ENCODE assay signal across 11 cellular contexts in the genomic region with DNA sequence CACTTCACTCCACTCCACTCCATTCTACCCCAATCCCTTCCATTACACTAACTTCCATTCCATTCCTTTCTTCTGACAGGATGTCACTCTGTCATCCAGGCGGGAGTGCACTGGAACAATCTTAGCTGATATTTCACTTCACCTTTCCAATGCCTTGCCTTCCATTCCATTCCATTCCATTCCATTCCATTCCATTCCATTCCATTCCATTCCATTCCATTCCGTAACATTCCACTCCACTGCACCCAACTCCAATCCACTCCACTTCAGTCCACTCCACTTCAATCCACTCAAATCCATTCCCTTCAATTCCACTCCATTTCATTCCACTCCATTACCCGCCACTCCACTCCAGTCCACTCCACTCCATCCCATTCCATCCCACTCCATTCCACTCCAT.
DNase-seq lines count a peak whose midpoint lies in the region; ATAC-seq and TF ChIP-seq lines count a peak whose summit lies in the region.
"Had no signal": no experiment of that assay in that cellular context is flagged by ENCODE, and none has a peak within 500 bp of the region (broad histone marks: within the 10 kb centered on the region; RNA-seq: fewer than 3 reads in every experiment).

No MANE protein-coding gene starts in this region.

- no peaks in the 10 kb centered on the region for H3K27me3 Mint-ChIP-seq in activated CD4-positive, alpha-beta memory T cell treated with anti-CD3 and anti-CD28 coated beads for 36 hours
- H3K27me3 Mint-ChIP-seq: progenitor cell of endocrine pancreas had no signal

- no peak for ATAC-seq in HG03432 (IDR thresholded peaks at IDR 0.05; ENCODE audit: unreplicated experiment)

- in situ Hi-C loops in SK-MEL-5 (cut with HindIII; ENCODE audit: low pct_unique_long_range_greater_than_20kb, low sequenced_read_pairs), result no loop called here

- H3K4me1 Mint-ChIP-seq in activated CD4-positive, alpha-beta memory T cell treated with anti-CD3 and anti-CD28 coated beads for 36 hours (ENCODE audit: low read depth), result no peaks in the 10 kb centered on the region

- H3K9me3 Mint-ChIP-seq in activated CD4-positive, alpha-beta memory T cell treated with anti-CD3 and anti-CD28 coated beads for 36 hours, result peaks cover 8% of the 10 kb centered on the region

- H3K4me3 ChIP-seq in fibroblast of pulmonary artery (replicated peaks; ENCODE audit: low read depth, low read length), result no peak overlapping the region

- POLR2A ChIA-PET in activated CD4-positive, alpha-beta memory T cell treated with anti-CD3 and anti-CD28 coated beads for 36 hours (lab: Charles Lee), result no interaction called here

- intact Hi-C loops in activated CD4-positive, alpha-beta memory T cell treated with anti-CD3 and anti-CD28 coated beads for 36 hours (cut with micrococcal nuclease), result no loop called here

- H3K36me3 Mint-ChIP-seq in activated CD4-positive, alpha-beta memory T cell treated with anti-CD3 and anti-CD28 coated beads for 36 hours, result peaks cover 7% of the 10 kb centered on the region

- CTCF ChIA-PET in activated CD4-positive, alpha-beta memory T cell treated with anti-CD3 and anti-CD28 coated beads for 36 hours (lab: Charles Lee), result no interaction called here

- DNase-seq in H4 (ENCODE audit: low spot score), result peak; percentile 83
- peak; percentile 90 for DNase-seq in SK-MEL-5 (ENCODE audit: low read depth, low spot score)
- DNase-seq in fibroblast of pulmonary artery (ENCODE audit: low read depth), result peak; percentile 81
- peak; percentile 96 for DNase-seq in pons (ENCODE audit: low spot score)
- no peak for DNase-seq in NCI-H2196 (lab: John Stamatoyannopoulos, UW; ENCODE audit: unreplicated experiment)
- DNase-seq in OCI-M1 (lab: John Stamatoyannopoulos, UW), result no peak
- no peak for DNase-seq in activated CD4-positive, alpha-beta memory T cell treated with anti-CD3 and anti-CD28 coated beads for 36 hours
- DNase-seq: effector CD8-positive, alpha-beta T cell; NCI-H187 treated with DMSO at 0.1 percent for 48 hours had no signal

- no peak overlapping the region for H3K4me3 Mint-ChIP-seq in activated CD4-positive, alpha-beta memory T cell treated with anti-CD3 and anti-CD28 coated beads for 36 hours

- no peak overlapping the region for H3K27ac Mint-ChIP-seq in activated CD4-positive, alpha-beta memory T cell treated with anti-CD3 and anti-CD28 coated beads for 36 hours
- H3K27ac Mint-ChIP-seq: progenitor cell of endocrine pancreas had no signal

- no peak for TF ChIP-seq CTCF in fibroblast of pulmonary artery (IDR thresholded peaks at IDR 0.05; ENCODE audit: low read length, missing control alignments)

Comparison
In these comparisons a context has a peak if more than half of its experiments do, and no peak if none do; other contexts are left out.
1. DNase-seq: peak in H4 (single experiment), SK-MEL-5 (single experiment), fibroblast of pulmonary artery (single experiment) and pons (single experiment); none in NCI-H2196 (single experiment), OCI-M1 (single experiment) and activated CD4-positive, alpha-beta memory T cell treated with anti-CD3 and anti-CD28 coated beads for 36 hours (single experiment).